In the genomic region with DNA sequence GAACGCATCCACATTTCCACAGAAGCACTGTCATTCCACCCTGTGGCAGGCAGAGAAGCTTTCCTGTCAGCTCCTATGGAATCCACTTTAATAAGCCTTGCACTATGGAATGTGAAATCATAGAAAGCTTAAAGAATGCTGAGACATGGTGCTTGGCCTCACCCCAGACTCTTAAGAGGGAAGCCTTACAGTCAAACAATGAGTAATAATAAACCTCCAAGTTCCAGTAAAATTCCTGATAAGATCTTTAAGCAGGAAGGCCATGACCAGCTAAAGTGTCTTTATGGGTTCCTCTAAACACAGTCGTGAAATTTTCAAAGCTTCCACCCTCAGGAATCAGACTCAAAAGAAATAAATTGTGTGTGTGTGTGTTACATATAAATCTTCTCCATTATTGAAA, we compare ENCODE assay signal across 1 cellular context.
TF ChIP-seq lines count a peak whose summit lies in the region.

No MANE protein-coding gene starts in this region.

TF ChIP-seq in endothelial cell of umbilical vein, 7 proteins besides CTCF, POLR2A, EP300 and RAD21 (continued from another document):
- no peak for TF ChIP-seq MYC (IDR thresholded peaks at IDR 0.05; ENCODE audit: low read depth, low read length)
